Comparison of ENCODE assay signal across 9 cellular contexts in genomic region chr7:106217089-106217542, GRCh38.
DNase-seq lines count a peak whose midpoint lies in the region; ATAC-seq, FAIRE-seq and TF ChIP-seq lines count a peak whose summit lies in the region.
"Had no signal": no experiment of that assay in that cellular context is flagged by ENCODE, and none has a peak within 500 bp of the region (broad histone marks: within the 10 kb centered on the region; RNA-seq: fewer than 3 reads in every experiment).

No MANE protein-coding gene starts in this region.

- intact Hi-C loops in HepG2 (cut with micrococcal nuclease; ENCODE audit: unreplicated experiment): no loop called here

- no peak overlapping the region for H2AFZ ChIP-seq in HepG2 (ENCODE audit: low read length)

- no peak overlapping the region for H3K27ac Mint-ChIP-seq in endodermal cell

- CTCF ChIA-PET in HepG2 (lab: Yijun Ruan, JAX; ENCODE audit: low intra/inter-chr PET ratio, low total read pairs): no interaction called here

- TF ChIP-seq POLR2A in HepG2 (IDR thresholded peaks at IDR 0.05; ENCODE audit: insufficient read depth in 1 of 2, low read depth in 2 of 2, low read length in 2 of 2): no peak

- no peak overlapping the region for H3K4me3 Mint-ChIP-seq in endodermal cell

- no peaks in the 10 kb centered on the region for H3K36me3 ChIP-seq in liver (ENCODE audit: control insufficient read depth in 4 of 4, insufficient read depth in 3 of 4, low read depth in 1 of 4, low read length in 3 of 4)
- H3K36me3 ChIP-seq in HepG2 (replicated peaks in 1 of 2; ENCODE audit: control insufficient read depth in 1 of 2, insufficient read depth in 2 of 2, low read length in 2 of 2): no peaks in the 10 kb centered on the region
- H3K36me3 ChIP-seq in endodermal cell (ENCODE audit: control insufficient read depth, insufficient read depth, low read length): no peaks in the 10 kb centered on the region
- H3K36me3 ChIP-seq in mucosa of rectum (ENCODE audit: control insufficient read depth in 2 of 2, insufficient read depth in 2 of 2, low read length in 2 of 2): no peaks in the 10 kb centered on the region

- H3K4me3 ChIP-seq in liver (ENCODE audit: low read depth in 1 of 3, low read length in 3 of 3): no peak overlapping the region
- no peak overlapping the region for H3K4me3 ChIP-seq in HepG2 (replicated peaks in 1 of 3; ENCODE audit: insufficient read depth in 1 of 3, low read depth in 2 of 3, low read length in 3 of 3)
- H3K4me3 ChIP-seq in endodermal cell (ENCODE audit: low read length): no peak overlapping the region
- H3K4me3 ChIP-seq in mucosa of rectum (ENCODE audit: low read length in 2 of 2): peak overlapping the region; percentile 13 to 32

- H3K4me2 ChIP-seq in HepG2 (ENCODE audit: low read depth, low read length): no peak overlapping the region

- POLR2A ChIA-PET in HepG2 (lab: Yijun Ruan, JAX): no interaction called here

- H3K9me3 Mint-ChIP-seq in endodermal cell: no peaks in the 10 kb centered on the region

- H3K9me3 ChIP-seq in liver (ENCODE audit: control insufficient read depth in 4 of 4, low read length in 3 of 4) (no peaks in the 10 kb centered on the region), HepG2 (ENCODE audit: low read length) (no peaks in the 10 kb centered on the region), endodermal cell (ENCODE audit: control insufficient read depth, low read length) (no peaks in the 10 kb centered on the region), mucosa of rectum (ENCODE audit: control insufficient read depth in 2 of 2, low read length in 2 of 2) (no peaks in the 10 kb centered on the region)

- peaks cover 5% of the 10 kb centered on the region for H3K27me3 Mint-ChIP-seq in endodermal cell (ENCODE audit: insufficient read depth)

- no peaks in the 10 kb centered on the region for H3K36me3 Mint-ChIP-seq in endodermal cell (ENCODE audit: low read depth)

- no peaks in the 10 kb centered on the region for H4K20me1 ChIP-seq in HepG2 (ENCODE audit: insufficient read depth, low read length)

- ATAC-seq in HepG2: no peak
- no peak for ATAC-seq in HG03521 (IDR thresholded peaks at IDR 0.05; ENCODE audit: unreplicated experiment)

- H3K27ac ChIP-seq in liver (ENCODE audit: low read depth in 1 of 2, low read length in 2 of 2) (peak overlapping the region; percentile 74 to 95), HepG2 (ENCODE audit: extremely low read length, insufficient read depth, low read length) (no peak overlapping the region), endodermal cell (ENCODE audit: low read depth, low read length) (no peak overlapping the region), mucosa of rectum (ENCODE audit: low read depth in 2 of 2, low read length in 2 of 2) (peak overlapping the region; percentile 56 to 67)

- H3K27me3 ChIP-seq in liver (ENCODE audit: control insufficient read depth in 4 of 4, insufficient read depth in 4 of 4, low read length in 3 of 4): no peaks in the 10 kb centered on the region
- peaks cover 0 to 9% of the 10 kb centered on the region in 2 experiments; a peak in 1 of 5 replicates for H3K27me3 ChIP-seq in HepG2 (ENCODE audit: control insufficient read depth in 1 of 2, insufficient read depth in 2 of 2, low read length in 2 of 2)
- no peaks in the 10 kb centered on the region for H3K27me3 ChIP-seq in endodermal cell (ENCODE audit: control insufficient read depth, insufficient read depth, low read length, poor library complexity, severe bottlenecking)
- no peaks in the 10 kb centered on the region for H3K27me3 ChIP-seq in mucosa of rectum (ENCODE audit: control insufficient read depth in 2 of 2, insufficient read depth in 2 of 2, low read length in 2 of 2)

- no peak for DNase-seq in HepG2 (ENCODE audit: low spot score)
- DNase-seq in endodermal cell: peak; percentile 54
- DNase-seq in activated effector memory CD4-positive, alpha-beta T cell treated with Interleukin-2 at 50 U/mL for 16 hours: no peak
- no peak for DNase-seq in GM13976 (ENCODE audit: low spot score)
- DNase-seq in NCI-H2081 treated with DMSO at 0.1 percent for 48 hours (lab: John Stamatoyannopoulos, UW): no peak
- DNase-seq: NCI-H510A had no signal

- H3K4me1 ChIP-seq in liver (ENCODE audit: control insufficient read depth in 4 of 4, insufficient read depth in 4 of 4, low read length in 3 of 4) (peaks cover 10 to 17% (median 12%) of the 10 kb centered on the region in 4 donors), HepG2 (ENCODE audit: insufficient read depth, low read length) (no peaks in the 10 kb centered on the region), endodermal cell (ENCODE audit: control insufficient read depth, insufficient read depth, low read length) (peaks cover 5% of the 10 kb centered on the region), mucosa of rectum (ENCODE audit: control insufficient read depth in 2 of 2, insufficient read depth in 2 of 2, low read length in 2 of 2) (peaks cover 3 to 8% of the 10 kb centered on the region in 2 donors)

- peak overlapping the region in 1 of 2 donors; percentile 95 for H3K9ac ChIP-seq in liver (ENCODE audit: low read depth in 1 of 2, low read length in 2 of 2)
- H3K9ac ChIP-seq in HepG2 (ENCODE audit: insufficient read depth, low read depth, low read length): no peak overlapping the region
- H3K9ac ChIP-seq in endodermal cell (ENCODE audit: extremely low read depth, low read length, poor library complexity, severe bottlenecking): no peak overlapping the region
- H3K9ac ChIP-seq in mucosa of rectum (ENCODE audit: low read depth in 1 of 2, low read length in 2 of 2): peak overlapping the region in 1 of 2 donors; percentile 24

- WGBS in liver: 18% methylated on average over 7 of the region's 7 CpGs
- WGBS in HepG2 (ENCODE audit: low lambda C conversion rate): 3% methylated on average over 7 of the region's 7 CpGs
- WGBS in endodermal cell (ENCODE audit: insufficient coverage in 1 of 2, insufficient read length in 1 of 2), 2 experiments: 83 to 84% methylated on average over 6 to 7 of the region's 7 CpGs

- no TSS peak for BruUV-seq in HepG2 (replicated peaks; lab: Mats Ljungman, UMichigan)

- in situ Hi-C loops in HepG2 (cut with HindIII; ENCODE audit: extremely low pct_ligation_motif_present, low pct_unique_long_range_greater_than_20kb): no loop called here
- in situ Hi-C loops in GM13976 (cut with MboI; ENCODE audit: low sequenced_read_pairs, unreplicated experiment): no loop called here

- TF ChIP-seq EP300 in HepG2 (IDR thresholded peaks at IDR 0.05; ENCODE audit: low read depth in 2 of 2, low read length in 2 of 2): no peak
- TF ChIP-seq EP300 in HepG2 (CRISPR knock-in tag; IDR thresholded peaks at IDR 0.05; ENCODE audit: borderline replicate concordance): no peak

- no peak for TF ChIP-seq CTCF in liver (IDR thresholded peaks at IDR 0.05; ENCODE audit: low read depth, low read length, missing input control)
- no peak for TF ChIP-seq CTCF in HepG2 (CRISPR knock-in tag; IDR thresholded peaks at IDR 0.05)
- TF ChIP-seq CTCF in endodermal cell (conservative IDR thresholded peaks at IDR 0.05): no peak
- TF ChIP-seq CTCF in GM13976 (IDR thresholded peaks at IDR 0.05; ENCODE audit: borderline replicate concordance, control extremely low read depth, extremely low read depth, insufficient read depth, missing control alignments): no peak

- H3K79me2 ChIP-seq in HepG2 (ENCODE audit: insufficient read depth, low read length): no peaks in the 10 kb centered on the region

- H3K4me1 Mint-ChIP-seq in endodermal cell: peaks cover 11% of the 10 kb centered on the region

- FAIRE-seq in HepG2 (lab: Jason Lieb, UNC): no peak

- peak; percentile 67 to 71 for TF ChIP-seq RAD21 in liver (IDR thresholded peaks at IDR 0.05)
- no peak for TF ChIP-seq RAD21 in HepG2 (CRISPR knock-in tag; IDR thresholded peaks at IDR 0.05)

TF ChIP-seq in liver, 16 proteins besides CTCF, POLR2A, EP300 and RAD21 (continues in another document):
- TF ChIP-seq YY1 (IDR thresholded peaks at IDR 0.05) (peak; percentile 84), FOXA1 (IDR thresholded peaks at IDR 0.05) (peak; percentile 97), SP1 (IDR thresholded peaks at IDR 0.05) (peak; percentile 100), GABPA (IDR thresholded peaks at IDR 0.05 in 1 of 2, conservative IDR thresholded peaks at IDR 0.05 in 1 of 2) (peak in 1 of 2 donors; percentile 62), RXRA (IDR thresholded peaks at IDR 0.05) (peak; percentile 99), JUND (IDR thresholded peaks at IDR 0.05) (peak; percentile 93 to 96)

TF ChIP-seq in HepG2, 621 proteins besides CTCF, POLR2A, EP300 and RAD21 (continues in another document):
- TF ChIP-seq TCF7L2 (IDR thresholded peaks at IDR 0.05; ENCODE audit: low read depth, low read length) (no peak), KAT2B (IDR thresholded peaks at IDR 0.05; ENCODE audit: borderline replicate concordance, low read depth, low read length) (no peak), ZNF382 (CRISPR knock-in tag; IDR thresholded peaks at IDR 0.05; ENCODE audit: borderline replicate concordance) (no peak), FOXP4 (CRISPR knock-in tag; IDR thresholded peaks at IDR 0.05) (no peak), ARNT2 (CRISPR knock-in tag; IDR thresholded peaks at IDR 0.05; ENCODE audit: low read depth) (no peak), SIN3B (IDR thresholded peaks at IDR 0.05; ENCODE audit: low read length) (no peak), ZNF20 (CRISPR knock-in tag; IDR thresholded peaks at IDR 0.05) (no peak), POLR2AphosphoS5 (IDR thresholded peaks at IDR 0.05; ENCODE audit: low read depth, low read length) (no peak), SP1 (IDR thresholded peaks at IDR 0.05) (no peak), SP1 (CRISPR knock-in tag; IDR thresholded peaks at IDR 0.05) (no peak)

Comparison
In these comparisons a context has a peak if more than half of its experiments do, and no peak if none do; other contexts are left out.
1. H3K27ac ChIP-seq: peak in liver (2 of 2) and mucosa of rectum (2 of 2); none in HepG2 (single experiment) and endodermal cell (single experiment).
2. H3K4me3 ChIP-seq: peak in mucosa of rectum (2 of 2); none in liver (0 of 3), HepG2 (0 of 3) and endodermal cell (single experiment).